In the genomic region with DNA sequence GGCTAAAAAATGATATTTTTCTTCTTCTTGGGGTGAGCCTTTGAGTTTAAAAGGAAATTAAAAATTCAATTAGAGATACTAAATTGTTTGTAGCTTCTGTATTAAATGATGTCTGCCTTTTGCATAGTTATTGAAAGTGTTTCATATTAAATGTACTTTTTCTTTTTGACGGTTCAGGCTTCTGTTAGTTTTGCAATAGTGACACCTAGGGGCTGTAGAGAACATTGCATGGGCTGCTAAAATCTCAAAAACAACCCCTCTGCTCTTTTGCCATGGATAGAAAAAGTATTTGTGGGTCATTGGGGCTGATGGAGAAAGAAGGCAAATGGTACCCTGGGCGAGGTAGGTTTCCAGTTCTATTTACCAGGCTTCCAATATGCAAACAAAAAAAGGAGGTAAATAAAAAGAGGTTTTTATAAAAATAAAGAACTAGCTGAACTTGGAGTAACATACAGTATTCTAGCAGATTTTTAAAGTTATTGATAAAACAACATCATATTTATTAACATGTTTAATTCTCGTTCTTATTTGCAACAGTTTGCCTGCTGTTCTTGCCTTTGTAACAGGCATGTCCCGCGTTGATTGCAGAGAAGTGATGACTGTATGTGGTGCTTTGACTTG, we compare ENCODE assay signal across 8 cellular contexts.
DNase-seq lines count a peak whose midpoint lies in the region; ATAC-seq, FAIRE-seq and TF ChIP-seq lines count a peak whose summit lies in the region.

No MANE protein-coding gene starts in this region.

- no peaks in the 10 kb centered on the region for H3K36me3 Mint-ChIP-seq in CD4-positive, CD25-positive, alpha-beta regulatory T cell
- no peaks in the 10 kb centered on the region for H3K36me3 Mint-ChIP-seq in astrocyte (ENCODE audit: low read depth, unreplicated experiment)

- peak overlapping the region; percentile 4 for H3K4me3 ChIP-seq in CD4-positive, CD25-positive, alpha-beta regulatory T cell (ENCODE audit: low read depth, low read length)
- no peak overlapping the region for H3K4me3 ChIP-seq in astrocyte (ENCODE audit: insufficient read depth, low read depth, low read length)

- peaks cover 5% of the 10 kb centered on the region for H3K4me1 ChIP-seq in CD4-positive, CD25-positive, alpha-beta regulatory T cell (ENCODE audit: control insufficient read depth, insufficient read depth, low read length, poor library complexity, severe bottlenecking)
- H3K4me1 ChIP-seq in astrocyte (ENCODE audit: insufficient read depth, low read length): peaks cover 15% of the 10 kb centered on the region

- peak; percentile 52 to 64 for ATAC-seq in CD4-positive, CD25-positive, alpha-beta regulatory T cell (ENCODE audit: low read depth in 2 of 2)
- ATAC-seq in HG03469 (IDR thresholded peaks at IDR 0.05; ENCODE audit: unreplicated experiment): no peak

- H3K9me3 ChIP-seq in CD4-positive, CD25-positive, alpha-beta regulatory T cell (ENCODE audit: control insufficient read depth in 2 of 2, low read length in 2 of 2): no peaks in the 10 kb centered on the region
- no peaks in the 10 kb centered on the region for H3K9me3 ChIP-seq in astrocyte (ENCODE audit: insufficient read depth, low read depth, low read length)

- no peaks in the 10 kb centered on the region for H3K36me3 ChIP-seq in CD4-positive, CD25-positive, alpha-beta regulatory T cell (ENCODE audit: control insufficient read depth, insufficient read depth, low read length)
- no peaks in the 10 kb centered on the region for H3K36me3 ChIP-seq in astrocyte (ENCODE audit: insufficient read depth, low read length)

- peak overlapping the region in 1 of 4 donors; percentile 86 for H3K4me3 Mint-ChIP-seq in CD4-positive, CD25-positive, alpha-beta regulatory T cell
- H3K4me3 Mint-ChIP-seq in astrocyte (ENCODE audit: unreplicated experiment): no peak overlapping the region

- DNase-seq in CD4-positive, CD25-positive, alpha-beta regulatory T cell: peak in 2 of 3 donors; percentile 58 to 68
- DNase-seq in H4 (ENCODE audit: low spot score): peak; percentile 54
- DNase-seq in NCI-H774 (lab: John Stamatoyannopoulos, UW): peak; percentile 38
- DNase-seq in astrocyte (ENCODE audit: low read depth): no peak
- DNase-seq in iris pigment epithelial cell (ENCODE audit: low read depth): peak; percentile 43
- peak in 4 of 6 experiments; percentile 8 to 69 (median 38) for DNase-seq in stimulated activated naive CD4-positive, alpha-beta T cell (lab: John Stamatoyannopoulos, UW)
- DNase-seq in GOT3 (lab: John Stamatoyannopoulos, UW): no peak

- peak; percentile 96 for TF ChIP-seq CTCF in astrocyte (IDR thresholded peaks at IDR 0.05; ENCODE audit: insufficient read depth, low read depth, low read length)

- no peak overlapping the region for H2AFZ ChIP-seq in astrocyte (ENCODE audit: low read depth, low read length)

- H3K27me3 ChIP-seq in CD4-positive, CD25-positive, alpha-beta regulatory T cell (ENCODE audit: control insufficient read depth, insufficient read depth, low read length): no peaks in the 10 kb centered on the region
- no peaks in the 10 kb centered on the region for H3K27me3 ChIP-seq in astrocyte (ENCODE audit: insufficient read depth, low read length)

- peaks cover 0 to 18% (median 16%) of the 10 kb centered on the region in 4 donors for H3K4me1 Mint-ChIP-seq in CD4-positive, CD25-positive, alpha-beta regulatory T cell
- peaks cover 31% of the 10 kb centered on the region for H3K4me1 Mint-ChIP-seq in astrocyte (ENCODE audit: low read depth, unreplicated experiment)

- peaks cover 4% of the 10 kb centered on the region for H3K27me3 Mint-ChIP-seq in CD4-positive, CD25-positive, alpha-beta regulatory T cell
- H3K27me3 Mint-ChIP-seq in astrocyte (ENCODE audit: low read depth, unreplicated experiment): no peaks in the 10 kb centered on the region

- H3K27ac ChIP-seq in CD4-positive, CD25-positive, alpha-beta regulatory T cell (ENCODE audit: insufficient read depth, low read length, poor library complexity, severe bottlenecking): no peak overlapping the region
- no peak overlapping the region for H3K27ac ChIP-seq in astrocyte (ENCODE audit: low read depth, low read length)

- no peak for FAIRE-seq in astrocyte (lab: Jason Lieb, UNC)

- H3K4me2 ChIP-seq in astrocyte (ENCODE audit: low read length): no peak overlapping the region

- H3K9ac ChIP-seq in astrocyte (ENCODE audit: low read length): no peak overlapping the region

- peak overlapping the region in 1 of 3 donors; percentile 32 for H3K27ac Mint-ChIP-seq in CD4-positive, CD25-positive, alpha-beta regulatory T cell
- no peak overlapping the region for H3K27ac Mint-ChIP-seq in astrocyte (ENCODE audit: unreplicated experiment)

- H3K9me3 Mint-ChIP-seq in CD4-positive, CD25-positive, alpha-beta regulatory T cell: no peaks in the 10 kb centered on the region
- H3K9me3 Mint-ChIP-seq in astrocyte (ENCODE audit: unreplicated experiment): peaks cover 3% of the 10 kb centered on the region

- no peaks in the 10 kb centered on the region for H4K20me1 ChIP-seq in astrocyte (ENCODE audit: insufficient read depth, low read length)

- H3K79me2 ChIP-seq in astrocyte (ENCODE audit: insufficient read depth, low read length): no peaks in the 10 kb centered on the region

Comparison
In these comparisons a context has a peak if more than half of its experiments do, and no peak if none do; other contexts are left out.
1. DNase-seq: peak in CD4-positive, CD25-positive, alpha-beta regulatory T cell (2 of 3), H4 (single experiment), NCI-H774 (single experiment), iris pigment epithelial cell (single experiment) and stimulated activated naive CD4-positive, alpha-beta T cell (4 of 6); none in astrocyte (single experiment) and GOT3 (single experiment).